8 cellular contexts compared by ENCODE assay signal in the genomic region with DNA sequence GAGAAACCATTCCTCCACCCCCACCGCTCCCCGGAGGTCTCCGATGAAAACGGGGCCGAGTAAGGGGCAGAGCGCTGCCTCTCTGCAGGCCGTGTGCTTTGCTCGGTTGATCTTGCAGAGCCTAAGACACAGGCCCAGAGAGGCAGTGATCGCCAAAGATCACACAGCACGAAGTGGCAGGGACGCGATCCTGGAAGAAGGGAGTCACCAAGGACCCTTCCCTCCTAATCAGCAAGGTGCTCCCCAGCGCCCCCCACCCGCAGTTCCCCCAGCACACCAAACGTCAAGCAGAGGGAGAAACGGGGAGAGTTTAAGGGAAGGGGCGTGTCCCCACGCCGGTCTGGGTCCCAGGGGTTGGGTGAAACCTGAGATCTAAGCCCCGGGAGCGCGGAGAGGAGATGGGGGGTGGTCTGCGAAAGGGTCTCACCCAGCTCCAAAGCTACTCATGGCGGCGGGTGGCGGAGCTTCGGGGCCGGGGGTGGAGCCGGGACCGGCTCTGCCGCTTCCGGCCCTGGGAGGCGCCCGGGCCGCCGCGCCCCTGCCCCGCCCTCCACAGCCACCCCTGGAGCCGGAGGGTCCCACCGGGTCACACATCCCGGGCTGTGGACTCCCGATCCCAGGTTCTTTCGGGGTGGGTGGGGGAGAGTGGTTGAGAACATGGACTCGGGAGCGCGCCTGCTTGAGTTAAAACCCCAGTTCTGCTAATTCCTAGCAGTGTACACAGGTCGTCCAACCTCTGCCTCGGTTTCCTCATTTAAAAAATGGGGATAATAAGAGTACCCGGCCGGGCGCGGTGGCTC. TPM values are rescaled to one million over a fixed set of nuclear protein-coding genes. Genes with fewer than 3 reads are reported as not detected.
DNase-seq lines count a peak whose midpoint lies in the region; ATAC-seq and TF ChIP-seq lines count a peak whose summit lies in the region.

A gene with protein sequence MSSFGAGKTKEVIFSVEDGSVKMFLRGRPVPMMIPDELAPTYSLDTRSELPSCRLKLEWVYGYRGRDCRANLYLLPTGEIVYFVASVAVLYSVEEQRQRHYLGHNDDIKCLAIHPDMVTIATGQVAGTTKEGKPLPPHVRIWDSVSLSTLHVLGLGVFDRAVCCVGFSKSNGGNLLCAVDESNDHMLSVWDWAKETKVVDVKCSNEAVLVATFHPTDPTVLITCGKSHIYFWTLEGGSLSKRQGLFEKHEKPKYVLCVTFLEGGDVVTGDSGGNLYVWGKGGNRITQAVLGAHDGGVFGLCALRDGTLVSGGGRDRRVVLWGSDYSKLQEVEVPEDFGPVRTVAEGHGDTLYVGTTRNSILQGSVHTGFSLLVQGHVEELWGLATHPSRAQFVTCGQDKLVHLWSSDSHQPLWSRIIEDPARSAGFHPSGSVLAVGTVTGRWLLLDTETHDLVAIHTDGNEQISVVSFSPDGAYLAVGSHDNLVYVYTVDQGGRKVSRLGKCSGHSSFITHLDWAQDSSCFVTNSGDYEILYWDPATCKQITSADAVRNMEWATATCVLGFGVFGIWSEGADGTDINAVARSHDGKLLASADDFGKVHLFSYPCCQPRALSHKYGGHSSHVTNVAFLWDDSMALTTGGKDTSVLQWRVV (minus strand): TSS at position 468 of the 800 bp plus-strand sequence. CDS start 21 bp downstream, at position 447.

- H3K4me3 ChIP-seq in GM12864 (ENCODE audit: low read depth, low read length) = peak within 1 kb of the TSS; percentile 79

- CTCF ChIA-PET in activated CD4-positive, alpha-beta memory T cell treated with anti-CD3 and anti-CD28 coated beads for 36 hours (lab: Charles Lee) = interaction anchor here (0.6 to 1.9 kb wide), 3 partner anchors 38 to 153 kb away, joined by 3 to 7 read pairs (median 4); a partner anchor contains a TSS

- peaks cover 35% of the 10 kb centered on the region for H3K4me1 Mint-ChIP-seq in activated CD4-positive, alpha-beta memory T cell treated with anti-CD3 and anti-CD28 coated beads for 36 hours (ENCODE audit: low read depth)
- H3K4me1 Mint-ChIP-seq in effector memory CD8-positive, alpha-beta T cell (ENCODE audit: low read depth in 2 of 2) = peaks cover 33 to 40% of the 10 kb centered on the region in 2 donors
- H3K4me1 Mint-ChIP-seq in mesothelial cell of epicardium = peaks cover 42% of the 10 kb centered on the region

- H3K4me3 Mint-ChIP-seq in activated CD4-positive, alpha-beta memory T cell treated with anti-CD3 and anti-CD28 coated beads for 36 hours = peak within 1 kb of the TSS; percentile 94
- peak within 1 kb of the TSS; percentile 96 to 97 for H3K4me3 Mint-ChIP-seq in effector memory CD8-positive, alpha-beta T cell
- peak within 1 kb of the TSS; percentile 85 for H3K4me3 Mint-ChIP-seq in mesothelial cell of epicardium

- intact Hi-C loops in activated CD4-positive, alpha-beta memory T cell treated with anti-CD3 and anti-CD28 coated beads for 36 hours (cut with micrococcal nuclease) = no loop called here

- peak within 1 kb of the TSS; percentile 81 for H3K27ac Mint-ChIP-seq in activated CD4-positive, alpha-beta memory T cell treated with anti-CD3 and anti-CD28 coated beads for 36 hours
- H3K27ac Mint-ChIP-seq in effector memory CD8-positive, alpha-beta T cell = peak within 1 kb of the TSS; percentile 91 to 94
- H3K27ac Mint-ChIP-seq in mesothelial cell of epicardium = peak within 1 kb of the TSS; percentile 84

- no peak for ATAC-seq in effector memory CD8-positive, alpha-beta T cell (replicated peaks)
- ATAC-seq in HG02938 (IDR thresholded peaks at IDR 0.05; ENCODE audit: unreplicated experiment) (no peak), GM21717 (IDR thresholded peaks at IDR 0.05; ENCODE audit: unreplicated experiment) (no peak)

- H3K36me3 Mint-ChIP-seq in activated CD4-positive, alpha-beta memory T cell treated with anti-CD3 and anti-CD28 coated beads for 36 hours = peaks cover 27% of the 10 kb centered on the region
- peaks cover 32% of the 10 kb centered on the region for H3K36me3 Mint-ChIP-seq in effector memory CD8-positive, alpha-beta T cell (ENCODE audit: insufficient read depth)
- no peaks in the 10 kb centered on the region for H3K36me3 Mint-ChIP-seq in mesothelial cell of epicardium

- H3K9me3 Mint-ChIP-seq in activated CD4-positive, alpha-beta memory T cell treated with anti-CD3 and anti-CD28 coated beads for 36 hours = no peaks in the 10 kb centered on the region
- H3K9me3 Mint-ChIP-seq in effector memory CD8-positive, alpha-beta T cell = no peaks in the 10 kb centered on the region
- no peaks in the 10 kb centered on the region for H3K9me3 Mint-ChIP-seq in mesothelial cell of epicardium

- POLR2A ChIA-PET in activated CD4-positive, alpha-beta memory T cell treated with anti-CD3 and anti-CD28 coated beads for 36 hours (lab: Charles Lee) = interaction anchor here (0.6 kb wide), 1 partner anchor 167 kb away, joined by 3 read pairs; no protein-coding TSS in a partner anchor

- DNase-seq in GM12864 (ENCODE audit: low read depth) = no peak
- DNase-seq in NCI-H1694 (lab: John Stamatoyannopoulos, UW) = peak; percentile 37
- DNase-seq in activated CD4-positive, alpha-beta memory T cell treated with anti-CD3 and anti-CD28 coated beads for 36 hours = peak; percentile 74
- peak; percentile 16 to 30 (median 18) for DNase-seq in effector memory CD8-positive, alpha-beta T cell
- DNase-seq in mesothelial cell of epicardium (ENCODE audit: low spot score in 2 of 2, unreplicated experiment in 2 of 2) = peak in 1 of 2 experiments; percentile 61
- peak; percentile 48 for DNase-seq in stimulated activated naive CD4-positive, alpha-beta T cell treated with Interleukin-2 at 50 U/mL for 16 hours (lab: John Stamatoyannopoulos, UW)

- peak; percentile 61 for TF ChIP-seq CTCF in GM12864 (IDR thresholded peaks at IDR 0.05; ENCODE audit: low read depth, low read length, missing control alignments)
- no peak for TF ChIP-seq CTCF in mesothelial cell of epicardium (IDR thresholded peaks at IDR 0.05; ENCODE audit: unreplicated experiment)

- H3K27me3 Mint-ChIP-seq in activated CD4-positive, alpha-beta memory T cell treated with anti-CD3 and anti-CD28 coated beads for 36 hours = no peaks in the 10 kb centered on the region
- H3K27me3 Mint-ChIP-seq in effector memory CD8-positive, alpha-beta T cell = no peaks in the 10 kb centered on the region
- H3K27me3 Mint-ChIP-seq in mesothelial cell of epicardium (ENCODE audit: low read depth) = peaks cover 5% of the 10 kb centered on the region

RNA-seq across cellular contexts. Expression of the gene that starts here (rescaled TPM):
- 100 to 1,000 TPM; 159 to 183 TPM for total RNA-seq in activated CD4-positive, alpha-beta memory T cell treated with anti-CD3 and anti-CD28 coated beads for 36 hours
- total RNA-seq in mesothelial cell of epicardium = 33.8 to 36.9 TPM (median 34.2 TPM) in 3 replicates
